Comparison of ENCODE assay signal across 8 cellular contexts in genomic region chr19:40663712-40664692, GRCh38. TPM values are rescaled to one million over a fixed set of nuclear protein-coding genes. Genes with fewer than 3 reads are reported as not detected.
DNase-seq lines count a peak whose midpoint lies in the region; ATAC-seq and TF ChIP-seq lines count a peak whose summit lies in the region.

No MANE protein-coding gene starts in this region.

- peak overlapping the region; percentile 90 for H2AFZ ChIP-seq in KMS-11 (ENCODE audit: low read depth)

- TF ChIP-seq CTCF in KMS-11 (conservative IDR thresholded peaks at IDR 0.05; ENCODE audit: low read depth, low read length) (no peak), adrenal gland (IDR thresholded peaks at IDR 0.05) (no peak)

- WGBS in adrenal gland, 4 donors, result 49 to 57% (median 53%) methylated on average over 19 to 22 of the region's 22 CpGs

- H3K27ac Mint-ChIP-seq in immature natural killer cell, result peak overlapping the region; percentile 84 to 92 (median 88)
- H3K27ac Mint-ChIP-seq in stimulated activated naive CD8-positive, alpha-beta T cell treated with anti-CD3 and anti-CD28 coated beads, Interleukin-15, amount 100 ng/mL, for 72 hours, result peak overlapping the region; percentile 70 to 80

- peak overlapping the region in 10 of 11 experiments; percentile 48 to 83 (median 76); a peak in 19 of 22 replicates for H3K27ac ChIP-seq in BLaER1 treated with 17β-estradiol and CSF1 and Interleukin-3, amounts not matched to agents 10 nM and 100 nM
- H3K27ac ChIP-seq in KMS-11 (peak overlapping the region; percentile 69; the same call in 1 of the 2 replicates), adrenal gland (peak overlapping the region in 4 of 5 donors; percentile 24 to 89 (median 78))

- H3K27me3 ChIP-seq in BLaER1 treated with 17β-estradiol and CSF1 and Interleukin-3, amounts not matched to agents 10 nM and 100 nM, result no peaks in the 10 kb centered on the region
- H3K27me3 ChIP-seq in KMS-11 (ENCODE audit: insufficient read depth, low read depth) (no peaks in the 10 kb centered on the region), adrenal gland (no peaks in the 10 kb centered on the region)

- peaks cover 14 to 25% (median 23%) of the 10 kb centered on the region in 11 experiments for H3K36me3 ChIP-seq in BLaER1 treated with 17β-estradiol and CSF1 and Interleukin-3, amounts not matched to agents 10 nM and 100 nM
- no peaks in the 10 kb centered on the region for H3K36me3 ChIP-seq in KMS-11 (ENCODE audit: insufficient read depth)
- peaks cover 0 to 21% of the 10 kb centered on the region in 2 donors for H3K36me3 ChIP-seq in adrenal gland (replicated peaks in 1 of 2)

- peaks cover 0 to 8% (median 3%) of the 10 kb centered on the region in 3 donors for H3K27me3 Mint-ChIP-seq in immature natural killer cell (ENCODE audit: low read depth in 3 of 3)
- no peaks in the 10 kb centered on the region for H3K27me3 Mint-ChIP-seq in stimulated activated naive CD8-positive, alpha-beta T cell treated with anti-CD3 and anti-CD28 coated beads, Interleukin-15, amount 100 ng/mL, for 72 hours

- peak overlapping the region; percentile 70 to 96 (median 89) for H3K4me2 ChIP-seq in BLaER1 treated with 17β-estradiol and CSF1 and Interleukin-3, amounts not matched to agents 10 nM and 100 nM
- peak overlapping the region; percentile 65 for H3K4me2 ChIP-seq in KMS-11

- peak overlapping the region; percentile 54 to 86 (median 80); a peak in 21 of 22 replicates for H3K9ac ChIP-seq in BLaER1 treated with 17β-estradiol and CSF1 and Interleukin-3, amounts not matched to agents 10 nM and 100 nM
- H3K9ac ChIP-seq in KMS-11, result peak overlapping the region; percentile 86; the same call in 1 of the 2 replicates

- H3K36me3 Mint-ChIP-seq in immature natural killer cell, result peaks cover 2 to 5% (median 2%) of the 10 kb centered on the region in 3 donors

- H4K20me1 ChIP-seq in BLaER1 treated with 17β-estradiol and CSF1 and Interleukin-3, amounts not matched to agents 10 nM and 100 nM, result no peaks in the 10 kb centered on the region
- H4K20me1 ChIP-seq in KMS-11 (ENCODE audit: insufficient read depth), result no peaks in the 10 kb centered on the region

- peak overlapping the region; percentile 80 to 88 (median 84) for H3K4me3 Mint-ChIP-seq in immature natural killer cell
- H3K4me3 Mint-ChIP-seq in stimulated activated naive CD8-positive, alpha-beta T cell treated with anti-CD3 and anti-CD28 coated beads, Interleukin-15, amount 100 ng/mL, for 72 hours, result peak overlapping the region; percentile 77 to 84

- H3K79me2 ChIP-seq in KMS-11 (ENCODE audit: insufficient read depth, low read depth), result no peaks in the 10 kb centered on the region

- no peak for TF ChIP-seq POLR2A in adrenal gland (IDR thresholded peaks at IDR 0.05)

- H3K9me3 ChIP-seq in BLaER1 treated with 17β-estradiol and CSF1 and Interleukin-3, amounts not matched to agents 10 nM and 100 nM (replicated peaks in 1 of 11), result peaks cover 6 to 10% (median 8%) of the 10 kb centered on the region in 11 experiments
- no peaks in the 10 kb centered on the region for H3K9me3 ChIP-seq in adrenal gland (replicated peaks in 1 of 3)

- peak overlapping the region; percentile 57 to 84 (median 73) for H3K4me3 ChIP-seq in BLaER1 treated with 17β-estradiol and CSF1 and Interleukin-3, amounts not matched to agents 10 nM and 100 nM
- H3K4me3 ChIP-seq in KMS-11 (IDR thresholded peaks at IDR 0.05; ENCODE audit: insufficient read depth, low read depth, low read length) (no peak overlapping the region), adrenal gland (peak overlapping the region in 2 of 4 donors; percentile 32 to 69)

- H3K9me3 Mint-ChIP-seq in immature natural killer cell, result no peaks in the 10 kb centered on the region
- H3K9me3 Mint-ChIP-seq in stimulated activated naive CD8-positive, alpha-beta T cell treated with anti-CD3 and anti-CD28 coated beads, Interleukin-15, amount 100 ng/mL, for 72 hours, result no peaks in the 10 kb centered on the region

- peaks cover 8 to 11% of the 10 kb centered on the region in 2 donors for H3K4me1 Mint-ChIP-seq in immature natural killer cell
- peaks cover 31% of the 10 kb centered on the region for H3K4me1 Mint-ChIP-seq in stimulated activated naive CD8-positive, alpha-beta T cell treated with anti-CD3 and anti-CD28 coated beads, Interleukin-15, amount 100 ng/mL, for 72 hours

- H3K4me1 ChIP-seq in BLaER1 treated with 17β-estradiol and CSF1 and Interleukin-3, amounts not matched to agents 10 nM and 100 nM, result peaks cover 10 to 22% (median 15%) of the 10 kb centered on the region in 10 experiments
- H3K4me1 ChIP-seq in KMS-11 (ENCODE audit: low read depth, poor library complexity, severe bottlenecking) (peaks cover 15% of the 10 kb centered on the region), adrenal gland (replicated peaks in 1 of 2) (peaks cover 6 to 12% of the 10 kb centered on the region in 2 donors)

- peak in 4 of 7 donors; percentile 45 to 66 (median 46) for DNase-seq in adrenal gland
- no peak for DNase-seq in immature natural killer cell
- peak in 1 of 2 donors; percentile 9 for DNase-seq in stimulated activated naive CD8-positive, alpha-beta T cell treated with anti-CD3 and anti-CD28 coated beads, Interleukin-15, amount 100 ng/mL, for 72 hours

- ATAC-seq in stimulated activated naive CD8-positive, alpha-beta T cell treated with anti-CD3 and anti-CD28 coated beads, Interleukin-15, amount 100 ng/mL, for 72 hours, result no peak
- ATAC-seq in HG02763 (IDR thresholded peaks at IDR 0.05; ENCODE audit: unreplicated experiment) (no peak), HG03520 (IDR thresholded peaks at IDR 0.05; ENCODE audit: unreplicated experiment) (no peak), GM18907 (IDR thresholded peaks at IDR 0.05; ENCODE audit: unreplicated experiment) (no peak)

- intact Hi-C loops in adrenal gland (cut with DNase I), result loop anchor here (5.0 to 10.0 kb wide), 5 partner anchors 138 to 471 kb away; no protein-coding TSS in a partner anchor

RNA-seq across cellular contexts. Expression of gene NUMBL, which starts 26.4 kb away (rescaled TPM):
- total RNA-seq in adrenal gland, result 10 to 100 TPM in 7 of 8 donors, 1 to 10 TPM in 1; 9.1 to 53.5 (median 31.6) TPM
- 10 to 100 TPM in 2 of 3 donors, 1 to 10 TPM in 1; 3.2 to 60.6 (median 29.7) TPM for polyA plus RNA-seq in adrenal gland
- 1 to 10 TPM in 2 of 3 donors, not detected in 1; 1.3 to 1.7 TPM for polyA plus RNA-seq in immature natural killer cell

RNA-seq across cellular contexts. Expression of gene COQ8B, which starts 52.7 kb away (rescaled TPM):
- total RNA-seq in adrenal gland, result 10 to 100 TPM; 21.6 to 80.4 (median 51.9) TPM
- polyA plus RNA-seq in adrenal gland (10 to 100 TPM; 13.7 to 69.3 (median 36.9) TPM), immature natural killer cell (10 to 100 TPM; 18.3 to 23.5 (median 20.8) TPM)

RNA-seq across cellular contexts. Expression of gene ITPKC, which starts 52.9 kb away (rescaled TPM):
- 10 to 100 TPM; 14.9 to 36.1 (median 22.5) TPM for total RNA-seq in adrenal gland
- polyA plus RNA-seq in adrenal gland (10 to 100 TPM in 2 of 3 donors, 1 to 10 TPM in 1; 7.8 to 27.6 (median 24.9) TPM), immature natural killer cell (1 to 10 TPM; 3.8 to 8.1 (median 4.5) TPM)

Comparison
In these comparisons a context has a peak if more than half of its experiments do, and no peak if none do; other contexts are left out.
1. DNase-seq: peak in adrenal gland (4 of 7); none in immature natural killer cell (0 of 3).
2. Peak in every context shown above with its lines, with median percentiles within 50 percentile points of each other: H3K27ac ChIP-seq.